In the genomic region with DNA sequence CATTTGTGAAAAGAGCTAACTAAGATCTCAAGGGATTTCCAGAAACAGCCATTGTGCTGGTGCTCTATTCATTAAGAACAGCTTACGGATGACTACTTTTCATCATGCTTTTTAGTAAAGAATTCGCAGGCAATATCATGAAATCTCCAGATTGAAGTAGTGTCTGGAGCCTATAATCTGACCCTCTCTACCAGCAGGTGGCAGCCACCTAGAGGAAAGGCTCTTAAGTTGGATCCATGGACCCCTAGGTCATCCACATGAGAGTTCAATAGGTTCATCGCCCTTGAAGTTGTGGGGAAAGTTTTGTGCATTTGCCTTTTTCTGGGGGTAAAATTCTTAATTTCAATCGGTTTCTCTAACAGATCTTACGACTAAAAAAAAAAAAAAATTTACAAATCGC, we compare ENCODE assay signal across 9 cellular contexts.
A peak's percentile ranks its signal among the peaks of the same experiment; 100 is the strongest.
DNase-seq lines count a peak whose midpoint lies in the region; ATAC-seq and TF ChIP-seq lines count a peak whose summit lies in the region.
"Had no signal": no experiment of that assay in that cellular context is flagged by ENCODE, and none has a peak within 500 bp of the region (broad histone marks: within the 10 kb centered on the region; RNA-seq: fewer than 3 reads in every experiment).

No MANE protein-coding gene starts in this region.

- intact Hi-C loops in left cardiac atrium (cut with DNase I): no loop called here
- intact Hi-C loops in spleen (cut with DNase I; ENCODE audit: low total_unique reads): no loop called here
- intact Hi-C loops in natural killer cell (cut with micrococcal nuclease): no loop called here

- H3K4me1 Mint-ChIP-seq in natural killer cell: peaks cover 10 to 23% of the 10 kb centered on the region in 2 donors

- H3K9me3 Mint-ChIP-seq in natural killer cell: no peaks in the 10 kb centered on the region

- H3K4me1 ChIP-seq in cardiac muscle cell (ENCODE audit: low read depth) (no peaks in the 10 kb centered on the region), spleen (peaks cover 5 to 72% (median 35%) of the 10 kb centered on the region in 6 donors)

- no peak overlapping the region for H3K27ac Mint-ChIP-seq in natural killer cell

- TF ChIP-seq CTCF in cardiac muscle cell (IDR thresholded peaks at IDR 0.05; ENCODE audit: low read depth, low read length) (peak; percentile 32), choroid plexus epithelial cell (conservative IDR thresholded peaks at IDR 0.05; ENCODE audit: low read depth, low read length) (peak; percentile 55), spleen (IDR thresholded peaks at IDR 0.05 in 8 of 11, conservative IDR thresholded peaks at IDR 0.05 in 3 of 11) (peak in 6 of 11 experiments; percentile 7 to 34 (median 26)), natural killer cell (IDR thresholded peaks at IDR 0.05) (no peak)

- H3K27ac ChIP-seq in cardiac muscle cell: no peak overlapping the region
- peak overlapping the region in 2 of 8 donors; percentile 76 to 81 for H3K27ac ChIP-seq in spleen

- no peak overlapping the region for H3K4me3 ChIP-seq in cardiac muscle cell
- no peak overlapping the region for H3K4me3 ChIP-seq in choroid plexus epithelial cell (ENCODE audit: low read depth, low read length)
- no peak overlapping the region for H3K4me3 ChIP-seq in spleen

- H3K36me3 ChIP-seq in cardiac muscle cell (no peaks in the 10 kb centered on the region), spleen (no peaks in the 10 kb centered on the region)

- peaks cover 6 to 7% of the 10 kb centered on the region in 2 donors for H3K27me3 Mint-ChIP-seq in natural killer cell (ENCODE audit: low read depth in 2 of 2)

- no peak for ATAC-seq in left cardiac atrium
- no peak for ATAC-seq in GM21737 (IDR thresholded peaks at IDR 0.05; ENCODE audit: unreplicated experiment)
- ATAC-seq in natural killer cell: no peak

- H3K36me3 Mint-ChIP-seq in natural killer cell: no peaks in the 10 kb centered on the region

- no peak overlapping the region for H3K4me3 Mint-ChIP-seq in natural killer cell

- H3K9me3 ChIP-seq in cardiac muscle cell (ENCODE audit: low read depth): no peaks in the 10 kb centered on the region
- H3K9me3 ChIP-seq in spleen: no peaks in the 10 kb centered on the region

- 88 to 94% (median 90%) methylated on average over 6 of the region's 6 CpGs for WGBS in spleen, 5 donors

- H3K27me3 ChIP-seq in cardiac muscle cell: no peaks in the 10 kb centered on the region
- H3K27me3 ChIP-seq in spleen (replicated peaks in 1 of 7): peaks cover 0 to 16% (median 5%) of the 10 kb centered on the region in 7 donors

- DNase-seq in cardiac muscle cell (ENCODE audit: low read depth in 1 of 2, low spot score in 1 of 2): peak in 1 of 2 donors; percentile 33
- no peak for DNase-seq in left cardiac atrium
- DNase-seq in NAMALWA (ENCODE audit: low spot score): peak; percentile 70
- peak; percentile 25 for DNase-seq in choroid plexus epithelial cell (ENCODE audit: low read depth)
- no peak for DNase-seq in spleen
- no peak for DNase-seq in NCI-H1105 treated with DMSO at 0.1 percent for 48 hours (lab: John Stamatoyannopoulos, UW)
- DNase-seq in natural killer cell: no peak
- DNase-seq: activated CD4-positive, alpha-beta T cell treated with anti-CD3 and anti-CD28 coated beads, Interleukin-2, amount 50 U/mL, for 1 hour had no signal

- no peak for TF ChIP-seq POLR2A in spleen (IDR thresholded peaks at IDR 0.05)

Comparison
In these comparisons a context has a peak if more than half of its experiments do, and no peak if none do; other contexts are left out.
1. DNase-seq: peak in NAMALWA (single experiment) and choroid plexus epithelial cell (single experiment); none in left cardiac atrium (single experiment), spleen (single experiment), NCI-H1105 treated with DMSO at 0.1 percent for 48 hours (single experiment) and natural killer cell (single experiment).